9 cellular contexts compared by ENCODE assay signal in genomic region chr5:139575751-139576150, GRCh38. TPM values are rescaled to one million over a fixed set of nuclear protein-coding genes. Genes with fewer than 3 reads are reported as not detected.
DNase-seq lines count a peak whose midpoint lies in the region; ATAC-seq and TF ChIP-seq lines count a peak whose summit lies in the region.
"Had no signal": no experiment of that assay in that cellular context is flagged by ENCODE, and none has a peak within 500 bp of the region (broad histone marks: within the 10 kb centered on the region; RNA-seq: fewer than 3 reads in every experiment).

No MANE protein-coding gene starts in this region.

- H2AFZ ChIP-seq in Loucy (ENCODE audit: low read length) (no peak overlapping the region), trophoblast cell (ENCODE audit: insufficient read depth, low read length, poor library complexity) (no peak overlapping the region), mammary epithelial cell (ENCODE audit: low read depth, low read length) (no peak overlapping the region)

- no peak overlapping the region for H4K91ac ChIP-seq in trophoblast cell (ENCODE audit: low read depth, low read length)

- no TSS peak for BruUV-seq in mammary epithelial cell (replicated peaks; lab: Mats Ljungman, UMichigan)

- H3K4me2 ChIP-seq in Loucy (ENCODE audit: low read depth, low read length, poor library complexity, severe bottlenecking) (peak overlapping the region; percentile 18), trophoblast cell (ENCODE audit: low read length) (no peak overlapping the region), mammary epithelial cell (ENCODE audit: insufficient read depth, low read depth, low read length) (no peak overlapping the region)

- no peaks in the 10 kb centered on the region for H3K79me1 ChIP-seq in trophoblast cell (ENCODE audit: low read length)

- H3K36me3 ChIP-seq in Loucy (ENCODE audit: insufficient read depth, low read length) (peaks cover 18% of the 10 kb centered on the region; the same call in 1 of the 2 replicates), trophoblast cell (ENCODE audit: control insufficient read depth in 1 of 2, insufficient read depth in 2 of 2, low read length in 2 of 2) (peaks cover 5 to 8% of the 10 kb centered on the region in 2 experiments), mammary epithelial cell (ENCODE audit: insufficient read depth, low read length) (peaks cover 15% of the 10 kb centered on the region)

- H3F3A ChIP-seq in Loucy (ENCODE audit: low read depth): 0 out of 2 replicates have a peak, but pooled peaks cover 6% of the 10 kb centered on the region

- no peaks in the 10 kb centered on the region for H3K9me3 Mint-ChIP-seq in activated naive CD4-positive, alpha-beta T cell treated with anti-CD3 and anti-CD28 coated beads, Interleukin-2, amount 50 U/mL, for 72 hours

- no peak overlapping the region for H4K12ac ChIP-seq in trophoblast cell (ENCODE audit: low read depth, low read length)

- no peak overlapping the region for H2AK5ac ChIP-seq in trophoblast cell (ENCODE audit: low read length)

- H2BK5ac ChIP-seq in trophoblast cell (ENCODE audit: low read depth, low read length, poor library complexity): no peak overlapping the region

- no peak overlapping the region for H2BK12ac ChIP-seq in trophoblast cell (ENCODE audit: low read length)

- H3K4me3 ChIP-seq in GM12865 (ENCODE audit: low read depth, low read length) (no peak overlapping the region), Loucy (ENCODE audit: low read length, poor library complexity, severe bottlenecking) (no peak overlapping the region), trophoblast cell (ENCODE audit: low read depth, low read length) (no peak overlapping the region), mammary epithelial cell (replicated peaks in 1 of 3; ENCODE audit: insufficient read depth in 1 of 3, low read depth in 2 of 3, low read length in 3 of 3) (no peak overlapping the region)

- H3K9me3 ChIP-seq in Loucy (ENCODE audit: insufficient read depth, low read depth, low read length) (no peaks in the 10 kb centered on the region), trophoblast cell (ENCODE audit: insufficient read depth, low read depth, low read length) (no peaks in the 10 kb centered on the region), mammary epithelial cell (replicated peaks; ENCODE audit: insufficient read depth, low read length) (no peaks in the 10 kb centered on the region)

- no peak overlapping the region for H2BK120ac ChIP-seq in trophoblast cell (ENCODE audit: insufficient read depth, low read length, poor library complexity)

- no peak overlapping the region for H3K23ac ChIP-seq in trophoblast cell (ENCODE audit: low read length)

- no peak overlapping the region for H3K14ac ChIP-seq in trophoblast cell (ENCODE audit: low read length)

- peak overlapping the region; percentile 77 to 89 for H3K27ac Mint-ChIP-seq in activated naive CD4-positive, alpha-beta T cell treated with anti-CD3 and anti-CD28 coated beads, Interleukin-2, amount 50 U/mL, for 72 hours

- H3K4ac ChIP-seq in trophoblast cell (ENCODE audit: low read depth, low read length): peak overlapping the region; percentile 91

- no CpG with 5 or more reads among the region's 4 CpGs for WGBS in trophoblast cell (ENCODE audit: extremely low coverage, insufficient coverage, insufficient read length)
- 92% methylated on average over 4 of the region's 4 CpGs for WGBS in mammary epithelial cell (ENCODE audit: low coverage, missing lambda C conversion rate)

- intact Hi-C loops in mammary epithelial cell (cut with micrococcal nuclease): loop anchor here (1.0 to 5.0 kb wide), 3 partner anchors 57 to 190 kb away; no protein-coding TSS in a partner anchor

- no peak overlapping the region for H3K18ac ChIP-seq in trophoblast cell (ENCODE audit: low read length)

- dilution Hi-C loops in mammary epithelial cell (cut with HindIII; ENCODE audit: low sequenced_read_pairs): loop anchor here (5.0 to 10.0 kb wide), 5 partner anchors 48 to 389 kb away; partner anchors contain the start of gene CXXC5

- H3K9ac ChIP-seq in Loucy (ENCODE audit: low read depth, low read length, poor library complexity, severe bottlenecking) (no peak overlapping the region), trophoblast cell (ENCODE audit: low read length) (peak overlapping the region; percentile 65), mammary epithelial cell (ENCODE audit: insufficient read depth, low read length) (no peak overlapping the region)

- H4K20me1 ChIP-seq in Loucy (ENCODE audit: insufficient read depth, low read length, poor library complexity, severe bottlenecking): peaks cover 85% of the 10 kb centered on the region
- H4K20me1 ChIP-seq in mammary epithelial cell (ENCODE audit: insufficient read depth, low read length): peaks cover 4% of the 10 kb centered on the region

- H3K4me1 ChIP-seq in Loucy (ENCODE audit: insufficient read depth, low read length, poor library complexity, severe bottlenecking): peaks cover 28% of the 10 kb centered on the region
- H3K4me1 ChIP-seq in trophoblast cell (ENCODE audit: control insufficient read depth in 1 of 2, insufficient read depth in 2 of 2, low read length in 2 of 2): no peaks in the 10 kb centered on the region
- peaks cover 9% of the 10 kb centered on the region for H3K4me1 ChIP-seq in mammary epithelial cell (ENCODE audit: insufficient read depth, low read length)

- in situ Hi-C loops in mammary epithelial cell (cut with MboI; ENCODE audit: low sequenced_read_pairs in 2 of 2): no loop called here

- H3K27ac ChIP-seq in trophoblast cell (ENCODE audit: low read depth, low read length) (no peak overlapping the region), mammary epithelial cell (ENCODE audit: insufficient read depth, low read depth, low read length) (no peak overlapping the region)

- peaks cover 0 to 3% of the 10 kb centered on the region in 2 donors for H3K36me3 Mint-ChIP-seq in activated naive CD4-positive, alpha-beta T cell treated with anti-CD3 and anti-CD28 coated beads, Interleukin-2, amount 50 U/mL, for 72 hours

- no peak overlapping the region for H4K8ac ChIP-seq in trophoblast cell (ENCODE audit: low read depth, low read length)

- H3K27me3 ChIP-seq in Loucy (ENCODE audit: insufficient read depth, low read length, poor library complexity, severe bottlenecking) (no peaks in the 10 kb centered on the region), trophoblast cell (ENCODE audit: insufficient read depth, low read length) (no peaks in the 10 kb centered on the region), mammary epithelial cell (ENCODE audit: insufficient read depth, low read length) (no peaks in the 10 kb centered on the region)

- DNase-seq in GM12865 (ENCODE audit: low read depth) (peak; percentile 62), trophoblast cell (no peak), NCI-H226 (no peak), mammary epithelial cell (no peak), AML-193 (lab: John Stamatoyannopoulos, UW) (no peak)
- DNase-seq in activated naive CD4-positive, alpha-beta T cell treated with anti-CD3 and anti-CD28 coated beads, Interleukin-2, amount 50 U/mL, for 72 hours (ENCODE audit: low spot score in 2 of 2): peak in 1 of 2 donors; percentile 42
- DNase-seq: NCI-H2171 had no signal

- ATAC-seq in activated naive CD4-positive, alpha-beta T cell treated with anti-CD3 and anti-CD28 coated beads, Interleukin-2, amount 50 U/mL, for 72 hours: peak; percentile 70 to 83
- ATAC-seq in HG03139 (IDR thresholded peaks at IDR 0.05; ENCODE audit: unreplicated experiment): no peak

- CTCF ChIA-PET in mammary epithelial cell (lab: Charles Lee; ENCODE audit: low non-redundant PET): interaction anchor here (0.6 kb wide), 1 partner anchor 43 kb away, joined by 4 read pairs; no protein-coding TSS in a partner anchor

- no peaks in the 10 kb centered on the region for H3K9me2 ChIP-seq in Loucy (replicated peaks; ENCODE audit: low read depth, low read length)

- H3K79me2 ChIP-seq in Loucy (ENCODE audit: insufficient read depth, low read length) (peaks cover 98% of the 10 kb centered on the region), trophoblast cell (ENCODE audit: control insufficient read depth, insufficient read depth, low read length, poor library complexity) (peaks cover 26% of the 10 kb centered on the region), mammary epithelial cell (ENCODE audit: insufficient read depth, low read length) (peaks cover 97% of the 10 kb centered on the region)

- TF ChIP-seq CTCF in GM12865 (IDR thresholded peaks at IDR 0.05; ENCODE audit: insufficient read depth, low read depth, low read length, missing control alignments): no peak
- no peak for TF ChIP-seq CTCF in Loucy (conservative IDR thresholded peaks at IDR 0.05; ENCODE audit: low read length)
- TF ChIP-seq CTCF in mammary epithelial cell (conservative IDR thresholded peaks at IDR 0.05 in 1 of 2, IDR thresholded peaks at IDR 0.05 in 1 of 2; ENCODE audit: extremely low read depth in 1 of 2, insufficient read depth in 1 of 2, low read depth in 1 of 2, low read length in 2 of 2): no peak

RNA-seq across cellular contexts. Expression of gene UBE2D2, which starts 14.6 kb away (rescaled TPM):
- 100 to 1,000 TPM; 232 to 249 TPM for total RNA-seq in activated naive CD4-positive, alpha-beta T cell treated with anti-CD3 and anti-CD28 coated beads, Interleukin-2, amount 50 U/mL, for 72 hours
- 113 and 115 TPM in 2 replicates for polyA plus RNA-seq in trophoblast cell (2013)
- total RNA-seq in mammary epithelial cell: 100 to 1,000 TPM in 1 of 2 donors, 10 to 100 TPM in 1; 47.0 to 141 TPM
- polyA plus RNA-seq in mammary epithelial cell: 40.1 TPM
- polyA minus RNA-seq in mammary epithelial cell: 66.4 TPM
